In genomic region chr10:6221971-6222751, GRCh38 we compare ENCODE assay signal across 13 cellular contexts. TPM values are rescaled to one million over a fixed set of nuclear protein-coding genes. Genes with fewer than 3 reads are reported as not detected.
DNase-seq lines count a peak whose midpoint lies in the region; ATAC-seq, FAIRE-seq and TF ChIP-seq lines count a peak whose summit lies in the region.
"Had no signal": no experiment of that assay in that cellular context is flagged by ENCODE, and none has a peak within 500 bp of the region (broad histone marks: within the 10 kb centered on the region; RNA-seq: fewer than 3 reads in every experiment).

No MANE protein-coding gene starts in this region.

- no peak overlapping the region for H3K27ac ChIP-seq in HepG2 (ENCODE audit: extremely low read length, insufficient read depth, low read length)
- H3K27ac ChIP-seq in right lobe of liver = no peak overlapping the region
- peak overlapping the region; percentile 57 for H3K27ac ChIP-seq in SK-N-MC
- H3K27ac ChIP-seq: pancreas, vagina had no signal

- no peaks in the 10 kb centered on the region for H3K9me3 ChIP-seq in HepG2 (ENCODE audit: low read length)
- no peaks in the 10 kb centered on the region for H3K9me3 ChIP-seq in right lobe of liver
- H3K9me3 ChIP-seq in SK-N-MC (ENCODE audit: low read depth, low read length) = no peaks in the 10 kb centered on the region
- H3K9me3 ChIP-seq: pancreas, vagina had no signal

- H3K79me2 ChIP-seq in HepG2 (ENCODE audit: insufficient read depth, low read length) = no peaks in the 10 kb centered on the region

- in situ Hi-C loops in HepG2 (cut with HindIII; ENCODE audit: extremely low pct_ligation_motif_present, low pct_unique_long_range_greater_than_20kb) = no loop called here

- H3K27me3 ChIP-seq in HepG2 (ENCODE audit: control insufficient read depth in 1 of 2, insufficient read depth in 2 of 2, low read length in 2 of 2) (no peaks in the 10 kb centered on the region), right lobe of liver (no peaks in the 10 kb centered on the region)
- H3K27me3 ChIP-seq: pancreas, vagina had no signal

- POLR2A ChIA-PET in HepG2 (lab: Yijun Ruan, JAX) = no interaction called here

- ATAC-seq in HepG2 (peak; percentile 66), right lobe of liver (no peak), HG02571 (IDR thresholded peaks at IDR 0.05; ENCODE audit: unreplicated experiment) (no peak), GM19463 (IDR thresholded peaks at IDR 0.05; ENCODE audit: unreplicated experiment) (no peak)
- ATAC-seq: pancreas had no signal

- DNase-seq in HepG2 (ENCODE audit: low spot score) (peak; percentile 59), right lobe of liver (no peak), SK-N-MC (ENCODE audit: low read depth, low spot score) (no peak), islet precursor cell (peak; percentile 93), NCI-H187 treated with DMSO at 0.1 percent for 48 hours (lab: John Stamatoyannopoulos, UW) (no peak), NCI-H1417 (lab: John Stamatoyannopoulos, UW) (no peak)
- DNase-seq: NCI-H524; pancreas; stimulated activated CD8-positive, alpha-beta memory T cell treated with anti-CD3 and anti-CD28 coated beads, Interleukin-4, amount 100 ng/mL, for 48 hours had no signal

- no peak overlapping the region for H3K4me3 ChIP-seq in HepG2 (replicated peaks in 1 of 3; ENCODE audit: insufficient read depth in 1 of 3, low read depth in 2 of 3, low read length in 3 of 3)
- no peak overlapping the region for H3K4me3 ChIP-seq in right lobe of liver
- no peak overlapping the region for H3K4me3 ChIP-seq in SK-N-MC
- H3K4me3 ChIP-seq: lung, pancreas, vagina had no signal

- H3K4me1 ChIP-seq in HepG2 (ENCODE audit: insufficient read depth, low read length) = no peaks in the 10 kb centered on the region
- no peaks in the 10 kb centered on the region for H3K4me1 ChIP-seq in right lobe of liver
- H3K4me1 ChIP-seq: pancreas, vagina had no signal

- no peaks in the 10 kb centered on the region for H4K20me1 ChIP-seq in HepG2 (ENCODE audit: insufficient read depth, low read length)

- TF ChIP-seq EP300 in HepG2 (IDR thresholded peaks at IDR 0.05; ENCODE audit: low read depth in 2 of 2, low read length in 2 of 2) = no peak
- TF ChIP-seq EP300 in HepG2 (CRISPR knock-in tag; IDR thresholded peaks at IDR 0.05; ENCODE audit: borderline replicate concordance) = no peak

- no peak for FAIRE-seq in HepG2 (lab: Jason Lieb, UNC)
- FAIRE-seq: pancreas had no signal

- no peak overlapping the region for H2AFZ ChIP-seq in HepG2 (ENCODE audit: low read length)

- WGBS in HepG2 (ENCODE audit: low lambda C conversion rate) = 80% methylated on average over 13 of the region's 21 CpGs
- 48% methylated on average over 4 of the region's 21 CpGs for WGBS in right lobe of liver (ENCODE audit: insufficient coverage, low coverage, low lambda C conversion rate, missing lambda C conversion rate)

- CTCF ChIA-PET in HepG2 (lab: Yijun Ruan, JAX; ENCODE audit: low intra/inter-chr PET ratio, low total read pairs) = no interaction called here

- TF ChIP-seq POLR2A in HepG2 (IDR thresholded peaks at IDR 0.05; ENCODE audit: insufficient read depth in 1 of 2, low read depth in 2 of 2, low read length in 2 of 2) (no peak), right lobe of liver (IDR thresholded peaks at IDR 0.05) (no peak)

- H3K9ac ChIP-seq in HepG2 (ENCODE audit: insufficient read depth, low read depth, low read length) (no peak overlapping the region), SK-N-MC (ENCODE audit: insufficient read length) (no peak overlapping the region)

- no peak for TF ChIP-seq RAD21 in HepG2 (CRISPR knock-in tag; IDR thresholded peaks at IDR 0.05)

- intact Hi-C loops in HepG2 (cut with micrococcal nuclease; ENCODE audit: unreplicated experiment) (no loop called here), right lobe of liver (cut with DNase I) (no loop called here)

- BruUV-seq in HepG2 (replicated peaks; lab: Mats Ljungman, UMichigan) = no TSS peak

- H3K36me3 ChIP-seq in HepG2 (replicated peaks in 1 of 2; ENCODE audit: control insufficient read depth in 1 of 2, insufficient read depth in 2 of 2, low read length in 2 of 2) = peaks cover 42 to 65% of the 10 kb centered on the region in 2 experiments; a peak in 4 of 5 replicates
- H3K36me3 ChIP-seq in right lobe of liver = peaks cover 6 to 74% (median 30%) of the 10 kb centered on the region in 4 donors
- peaks cover 5% of the 10 kb centered on the region; the same call in 1 of the 2 replicates for H3K36me3 ChIP-seq in SK-N-MC (ENCODE audit: insufficient read depth, low read length)

- TF ChIP-seq CTCF in HepG2 (CRISPR knock-in tag; IDR thresholded peaks at IDR 0.05) (no peak), right lobe of liver (IDR thresholded peaks at IDR 0.05) (no peak)

- no peak overlapping the region for H3K4me2 ChIP-seq in HepG2 (ENCODE audit: low read depth, low read length)

TF ChIP-seq in HepG2, 621 proteins besides CTCF, POLR2A, EP300 and RAD21:
- TF ChIP-seq POLR2AphosphoS5 (IDR thresholded peaks at IDR 0.05; ENCODE audit: low read depth, low read length) (no peak), AGO1 (IDR thresholded peaks at IDR 0.05; ENCODE audit: low read depth, low read length, poor library complexity, severe bottlenecking) (peak; percentile 82)
TF ChIP-seq in HepG2: peak in this region for 1.

RNA-seq across cellular contexts. Expression of gene PFKFB3, which starts 19.4 kb away (rescaled TPM):
- total RNA-seq in HepG2 (2016; rRNA removed; fragmentation: Illumina TruSeq; extraction: Trizol) (0.87 and 1.2 TPM in 2 replicates), right lobe of liver (10 to 100 TPM in 4 of 6 experiments, 1 to 10 TPM in 2; 6.8 to 57.8 (median 20.8) TPM)
- total RNA-seq in HepG2 (2016; cell fraction: cytosol; rRNA removed; fragmentation: Illumina TruSeq; extraction: Trizol; ENCODE audit: low read depth) = 0.18 and 0.20 TPM in 2 replicates
- total RNA-seq in HepG2 (2016; cell fraction: insoluble cytoplasmic fraction; rRNA removed; fragmentation: Illumina TruSeq; extraction: Trizol) = 0.36 and 0.80 TPM in 2 replicates
- total RNA-seq in HepG2 (2016; cell fraction: membrane; rRNA removed; fragmentation: Illumina TruSeq; extraction: Trizol) = 0.34 and 0.37 TPM in 2 replicates
- total RNA-seq in HepG2 (2016; cell fraction: nucleus; rRNA removed; fragmentation: Illumina TruSeq; extraction: Trizol) = 0.88 and 1.3 TPM in 2 replicates
- polyA plus RNA-seq in HepG2 (2011; rRNA removed) = 10.9 and 13.3 TPM in 2 replicates
- 3.7 and 4.8 TPM in 2 replicates for polyA plus RNA-seq in HepG2 (2011; cell fraction: cytosol; rRNA removed)
- polyA plus RNA-seq in HepG2 (2011; cell fraction: nucleus; rRNA removed) = 27.2 and 51.8 TPM in 2 replicates
- polyA plus RNA-seq in HepG2 (2012) = 9.2 and 16.4 TPM in 2 replicates
- 0.06 and 0.09 TPM in 2 replicates for polyA plus RNA-seq in HepG2 (2016; cell fraction: cytosol; fragmentation: Illumina TruSeq; extraction: Trizol; ENCODE audit: low read depth)
- polyA plus RNA-seq in HepG2 (2016; cell fraction: insoluble cytoplasmic fraction; fragmentation: Illumina TruSeq; extraction: Trizol; ENCODE audit: low read depth) = 0.51 and 0.97 TPM in 2 replicates
- 0.21 and 0.44 TPM in 2 replicates for polyA plus RNA-seq in HepG2 (2016; cell fraction: membrane; fragmentation: Illumina TruSeq; extraction: Trizol; ENCODE audit: low read depth)
- polyA plus RNA-seq in HepG2 (2016; cell fraction: nucleus; fragmentation: Illumina TruSeq; extraction: Trizol; ENCODE audit: insufficient read depth, low read depth) = 1.6 and 4.3 TPM in 2 replicates
- polyA minus RNA-seq in HepG2 (2011; rRNA and poly(A)+ RNA removed; ENCODE audit: low replicate concordance) = 10.8 and 22.0 TPM in 2 replicates
- 4.5 and 7.2 TPM in 2 replicates for polyA minus RNA-seq in HepG2 (2011; cell fraction: cytosol; rRNA and poly(A)+ RNA removed)
- polyA minus RNA-seq in HepG2 (2011; cell fraction: nucleus; rRNA and poly(A)+ RNA removed) = 12.1 and 13.3 TPM in 2 replicates

Comparison
In these comparisons a context has a peak if more than half of its experiments do, and no peak if none do; other contexts are left out.
1. DNase-seq: peak in HepG2 (single experiment) and islet precursor cell (single experiment); none in right lobe of liver (0 of 3), SK-N-MC (single experiment), NCI-H187 treated with DMSO at 0.1 percent for 48 hours (single experiment) and NCI-H1417 (0 of 3).